In genomic region chr20:29419378-29419777, GRCh38 we compare ENCODE assay signal across 35 cellular contexts.
"Had no signal": no experiment of that assay in that cellular context is flagged by ENCODE, and none has a peak within 500 bp of the region (broad histone marks: within the 10 kb centered on the region; RNA-seq: fewer than 3 reads in every experiment).

No MANE protein-coding gene starts in this region.

- H3K4me1 ChIP-seq: adrenal gland, body of pancreas, breast epithelium had no signal

- H3K4me3 ChIP-seq: adrenal gland, body of pancreas, breast epithelium had no signal

- H3K27ac Mint-ChIP-seq: activated B cell treated with CpG ODN at 0.5 μM for 24 hours; activated CD4-positive, alpha-beta memory T cell treated with anti-CD3 and anti-CD28 coated beads for 36 hours; activated CD4-positive, alpha-beta T cell treated with anti-CD3 and anti-CD28 coated beads, Interleukin-2, amount 10 ng/mL, durations not matched to agents 24 days and 14 days; activated CD8-positive, alpha-beta T cell treated with anti-CD3 and anti-CD28 coated beads for 36 hours; activated naive CD4-positive, alpha-beta T cell treated with anti-CD3 and anti-CD28 coated beads for 36 hours; activated naive CD4-positive, alpha-beta T cell treated with anti-CD3 and anti-CD28 coated beads, Interleukin-2, amount 50 U/mL, for 72 hours; activated naive CD8-positive, alpha-beta T cell treated with anti-CD3 and anti-CD28 coated beads for 36 hours; activated T-cell treated with anti-CD3 and anti-CD28 coated beads, Interleukin-2, amount 50 U/mL, for 72 hours; activated T-helper 1 cell treated with anti-CD3 and anti-CD28 coated beads, Interleukin-12 subunit alpha, Interleukin-12 subunit beta, Interleukin-2, Interleukin-4 antibody, amounts not matched to agents 30 ng/mL and 10 ng/mL and 1 ng/mL, durations not matched to agents 14 hours and 24 hours and 36 hours; activated T-helper 17 cell treated with anti-CD3 and anti-CD28 coated beads, Interleukin-2, amount 50 U/mL, for 72 hours; T-helper 1 cell treated with Interleukin-12 subunit alpha and Interleukin-12 subunit beta and Interleukin-4 antibody, amounts not matched to agents 30 μg/mL and 1 μg/mL, for 36 hours; T-helper 2 cell treated with Interferon-gamma antibody and Interleukin-4, amounts not matched to agents 5 μg/mL and 100 μg/mL, for 36 hours had no signal

- H3K36me3 Mint-ChIP-seq: activated CD4-positive, alpha-beta memory T cell treated with anti-CD3 and anti-CD28 coated beads for 36 hours; activated naive CD4-positive, alpha-beta T cell treated with anti-CD3 and anti-CD28 coated beads, Interleukin-2, amount 50 U/mL, for 72 hours; activated naive CD8-positive, alpha-beta T cell treated with anti-CD3 and anti-CD28 coated beads for 36 hours had no signal

- H3K4me3 Mint-ChIP-seq: activated B cell treated with CpG ODN at 0.5 μM for 24 hours; activated CD4-positive, alpha-beta memory T cell treated with anti-CD3 and anti-CD28 coated beads for 36 hours; activated CD4-positive, alpha-beta T cell treated with anti-CD3 and anti-CD28 coated beads, Interleukin-2, amount 10 ng/mL, durations not matched to agents 24 days and 14 days; activated CD8-positive, alpha-beta T cell treated with anti-CD3 and anti-CD28 coated beads for 36 hours; activated naive CD4-positive, alpha-beta T cell treated with anti-CD3 and anti-CD28 coated beads for 36 hours; activated naive CD8-positive, alpha-beta T cell treated with anti-CD3 and anti-CD28 coated beads for 36 hours; activated T-cell treated with anti-CD3 and anti-CD28 coated beads, Interleukin-2, amount 50 U/mL, for 4 hours; activated T-cell treated with anti-CD3 and anti-CD28 coated beads, Interleukin-2, amount 50 U/mL, for 72 hours; activated T-helper 1 cell treated with anti-CD3 and anti-CD28 coated beads, Interleukin-12 subunit alpha, Interleukin-12 subunit beta, Interleukin-2, Interleukin-4 antibody, amounts not matched to agents 30 ng/mL and 10 ng/mL and 1 ng/mL, durations not matched to agents 14 hours and 24 hours and 36 hours; activated T-helper 17 cell treated with anti-CD3 and anti-CD28 coated beads, Interleukin-2, amount 50 U/mL, for 72 hours; T-helper 1 cell treated with Interleukin-12 subunit alpha and Interleukin-12 subunit beta and Interleukin-4 antibody, amounts not matched to agents 30 μg/mL and 1 μg/mL, for 36 hours; T-helper 2 cell treated with Interferon-gamma antibody and Interleukin-4, amounts not matched to agents 5 μg/mL and 100 μg/mL, for 36 hours had no signal

- H3K36me3 ChIP-seq: adrenal gland, brain microvascular endothelial cell, breast epithelium had no signal

- H3K4me1 Mint-ChIP-seq: activated B cell treated with CpG ODN at 0.5 μM for 24 hours; activated CD4-positive, alpha-beta T cell treated with anti-CD3 and anti-CD28 coated beads, Interleukin-2, amount 10 ng/mL, durations not matched to agents 24 days and 14 days; activated naive CD8-positive, alpha-beta T cell treated with anti-CD3 and anti-CD28 coated beads for 36 hours; activated T-helper 17 cell treated with anti-CD3 and anti-CD28 coated beads, Interleukin-2, amount 50 U/mL, for 72 hours had no signal

- ATAC-seq: activated CD8-positive, alpha-beta T cell treated with anti-CD3 and anti-CD28 coated beads for 36 hours; activated naive CD4-positive, alpha-beta T cell treated with anti-CD3 and anti-CD28 coated beads, Interleukin-2, amount 50 U/mL, for 72 hours; activated T-cell treated with anti-CD3 and anti-CD28 coated beads, Interleukin-2, amount 50 U/mL, for 4 hours; activated T-cell treated with anti-CD3 and anti-CD28 coated beads, Interleukin-2, amount 50 U/mL, for 72 hours; activated T-helper 17 cell treated with anti-CD3 and anti-CD28 coated beads, Interleukin-2, amount 50 U/mL, for 72 hours; body of pancreas had no signal

- H3K9me3 Mint-ChIP-seq: activated B cell treated with CpG ODN at 0.5 μM for 24 hours; activated CD4-positive, alpha-beta T cell treated with anti-CD3 and anti-CD28 coated beads, Interleukin-2, amount 10 ng/mL, durations not matched to agents 24 days and 14 days; activated naive CD8-positive, alpha-beta T cell treated with anti-CD3 and anti-CD28 coated beads for 36 hours had no signal

- H3K27me3 ChIP-seq: body of pancreas, brain microvascular endothelial cell, breast epithelium had no signal

- DNase-seq: activated B cell treated with CpG ODN at 0.5 μM for 24 hours; activated CD4-positive, alpha-beta memory T cell treated with anti-CD3 and anti-CD28 coated beads for 36 hours; activated CD4-positive, alpha-beta T cell treated with anti-CD3 and anti-CD28 coated beads for 4 hours; activated CD4-positive, alpha-beta T cell treated with anti-CD3 and anti-CD28 coated beads, Interleukin-2, amount 10 ng/mL, durations not matched to agents 24 days and 14 days; activated CD4-positive, alpha-beta T cell treated with anti-CD3 and anti-CD28 coated beads, Interleukin-2, amount 50 U/mL, for 1 hour; activated CD4-positive, alpha-beta T cell treated with anti-CD3 and anti-CD28 coated beads, Interleukin-2, amount 50 U/mL, for 4 hours; activated CD4-positive, CD25-positive, alpha-beta regulatory T cell treated with anti-CD3 and anti-CD28 coated beads, Interleukin-2, amount 50 U/mL, for 72 hours; activated CD8-positive, alpha-beta memory T cell treated with anti-CD3 and anti-CD28 coated beads, Interleukin-2, amount 50 U/mL, for 4 hours; activated CD8-positive, alpha-beta T cell treated with anti-CD3 and anti-CD28 coated beads for 36 hours; activated effector memory CD4-positive, alpha-beta T cell treated with anti-CD3 and anti-CD28 coated beads, Interleukin-2, amount 50 U/mL, for 16 hours; activated gamma-delta T cell treated with Interleukin-2 at 50 U/mL for 16 hours; activated naive CD4-positive, alpha-beta T cell; activated naive CD4-positive, alpha-beta T cell treated with anti-CD3 and anti-CD28 coated beads for 36 hours; activated naive CD4-positive, alpha-beta T cell treated with anti-CD3 and anti-CD28 coated beads, Interleukin-2, amount 50 U/mL, for 16 hours; activated naive CD8-positive, alpha-beta T cell treated with anti-CD3 and anti-CD28 coated beads for 36 hours; activated T-cell treated with anti-CD3 and anti-CD28 coated beads for 4 hours; activated T-cell treated with anti-CD3 and anti-CD28 coated beads, Interleukin-2, amount 50 U/mL, for 1 hour; activated T-cell treated with anti-CD3 and anti-CD28 coated beads, Interleukin-2, amount 50 U/mL, for 4 hours; activated T-cell treated with anti-CD3 and anti-CD28 coated beads, Interleukin-2, amount 50 U/mL, for 72 hours; adrenal gland; amniotic stem cell; aorta; body of pancreas; brain microvascular endothelial cell; central memory CD4-positive, alpha-beta T cell; T-helper 1 cell; T-helper 2 cell; T-helper 9 cell had no signal

- H3K9me3 ChIP-seq: adrenal gland, body of pancreas, breast epithelium had no signal

- H3K27ac ChIP-seq: adrenal gland, body of pancreas, brain microvascular endothelial cell, breast epithelium, VCaP had no signal
